ENCODE assay signal across 1 cellular context in genomic region chr1:197146108-197147095, GRCh38.
TF ChIP-seq lines count a peak whose summit lies in the region.

Gene ASPM, minus strand, starts transcription at chr1:197146669. Its CDS starts 232 bp downstream, at chr1:197146437.

TF ChIP-seq in HepG2, 621 proteins besides CTCF, POLR2A, EP300 and RAD21 (continued from another document and continues in another):
- no peak for TF ChIP-seq ZNF407 (CRISPR knock-in tag; IDR thresholded peaks at IDR 0.05; ENCODE audit: not compliant biosample characterization)
- TF ChIP-seq ZMYM4 (CRISPR knock-in tag; IDR thresholded peaks at IDR 0.05): peak; percentile 91
- TF ChIP-seq, protein P1, sequence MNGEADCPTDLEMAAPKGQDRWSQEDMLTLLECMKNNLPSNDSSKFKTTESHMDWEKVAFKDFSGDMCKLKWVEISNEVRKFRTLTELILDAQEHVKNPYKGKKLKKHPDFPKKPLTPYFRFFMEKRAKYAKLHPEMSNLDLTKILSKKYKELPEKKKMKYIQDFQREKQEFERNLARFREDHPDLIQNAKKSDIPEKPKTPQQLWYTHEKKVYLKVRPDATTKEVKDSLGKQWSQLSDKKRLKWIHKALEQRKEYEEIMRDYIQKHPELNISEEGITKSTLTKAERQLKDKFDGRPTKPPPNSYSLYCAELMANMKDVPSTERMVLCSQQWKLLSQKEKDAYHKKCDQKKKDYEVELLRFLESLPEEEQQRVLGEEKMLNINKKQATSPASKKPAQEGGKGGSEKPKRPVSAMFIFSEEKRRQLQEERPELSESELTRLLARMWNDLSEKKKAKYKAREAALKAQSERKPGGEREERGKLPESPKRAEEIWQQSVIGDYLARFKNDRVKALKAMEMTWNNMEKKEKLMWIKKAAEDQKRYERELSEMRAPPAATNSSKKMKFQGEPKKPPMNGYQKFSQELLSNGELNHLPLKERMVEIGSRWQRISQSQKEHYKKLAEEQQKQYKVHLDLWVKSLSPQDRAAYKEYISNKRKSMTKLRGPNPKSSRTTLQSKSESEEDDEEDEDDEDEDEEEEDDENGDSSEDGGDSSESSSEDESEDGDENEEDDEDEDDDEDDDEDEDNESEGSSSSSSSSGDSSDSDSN (CRISPR knock-in tag; IDR thresholded peaks at IDR 0.05): peak; percentile 56; the same call in 1 of the 2 replicates
- no peak for TF ChIP-seq ZSCAN30 (CRISPR knock-in tag; IDR thresholded peaks at IDR 0.05)
- no peak for TF ChIP-seq ZNF615 (CRISPR knock-in tag; IDR thresholded peaks at IDR 0.05; ENCODE audit: borderline replicate concordance)
- TF ChIP-seq PAWR (CRISPR knock-in tag; IDR thresholded peaks at IDR 0.05; ENCODE audit: borderline replicate concordance): no peak
- no peak for TF ChIP-seq SOX13 (IDR thresholded peaks at IDR 0.05)
- TF ChIP-seq SOX13 (CRISPR knock-in tag; conservative IDR thresholded peaks at IDR 0.05 in 1 of 2, IDR thresholded peaks at IDR 0.05 in 1 of 2): no peak
- no peak for TF ChIP-seq NCOA1 (CRISPR knock-in tag; IDR thresholded peaks at IDR 0.05)
- peak; percentile 99 for TF ChIP-seq ZFP36L1 (CRISPR knock-in tag; IDR thresholded peaks at IDR 0.05)
- TF ChIP-seq HNRNPUL1 (IDR thresholded peaks at IDR 0.05; ENCODE audit: low read depth, low read length): no peak
- no peak for TF ChIP-seq ZNF883 (CRISPR knock-in tag; IDR thresholded peaks at IDR 0.05; ENCODE audit: not compliant biosample characterization)
- no peak for TF ChIP-seq ZNF292 (CRISPR knock-in tag; IDR thresholded peaks at IDR 0.05; ENCODE audit: borderline replicate concordance, low read depth)
- no peak for TF ChIP-seq ZBTB33 (CRISPR knock-in tag; IDR thresholded peaks at IDR 0.05)
- no peak for TF ChIP-seq ZNF235 (CRISPR knock-in tag; IDR thresholded peaks at IDR 0.05; ENCODE audit: borderline replicate concordance)
- no peak for TF ChIP-seq EHMT2 (IDR thresholded peaks at IDR 0.05; ENCODE audit: borderline replicate concordance, low read depth, low read length)
- no peak for TF ChIP-seq ESRRA (CRISPR knock-in tag; IDR thresholded peaks at IDR 0.05; ENCODE audit: low read depth)
- TF ChIP-seq KMT2B (CRISPR knock-in tag; IDR thresholded peaks at IDR 0.05): peak; percentile 41; the same call in 1 of the 2 replicates
- TF ChIP-seq SIN3A (IDR thresholded peaks at IDR 0.05; ENCODE audit: borderline replicate concordance, low read depth, low read length): peak; percentile 98
- no peak for TF ChIP-seq HMG20A (CRISPR knock-in tag; IDR thresholded peaks at IDR 0.05; ENCODE audit: borderline replicate concordance)
- TF ChIP-seq SKIL (CRISPR knock-in tag; IDR thresholded peaks at IDR 0.05; ENCODE audit: borderline replicate concordance): peak; percentile 41; the same call in 1 of the 2 replicates
- TF ChIP-seq ZNF446 (CRISPR knock-in tag; IDR thresholded peaks at IDR 0.05): no peak
- TF ChIP-seq ZFAT (CRISPR knock-in tag; conservative IDR thresholded peaks at IDR 0.05): peak; percentile 98
- TF ChIP-seq NR0B2 (CRISPR knock-in tag; IDR thresholded peaks at IDR 0.05): no peak
- TF ChIP-seq KDM2A (CRISPR knock-in tag; IDR thresholded peaks at IDR 0.05; ENCODE audit: borderline replicate concordance, low read depth): peak; percentile 14; the same call in 1 of the 2 replicates
- TF ChIP-seq TIGD3 (CRISPR knock-in tag; IDR thresholded peaks at IDR 0.05; ENCODE audit: borderline replicate concordance): no peak
- no peak for TF ChIP-seq PLRG1 (conservative IDR thresholded peaks at IDR 0.05)
- TF ChIP-seq NONO (IDR thresholded peaks at IDR 0.05): no peak
- TF ChIP-seq NONO (CRISPR knock-in tag; conservative IDR thresholded peaks at IDR 0.05): peak; percentile 54; the same call in 1 of the 2 replicates
- peak; percentile 93; the same call in 1 of the 2 replicates for TF ChIP-seq HOXA9 (CRISPR knock-in tag; IDR thresholded peaks at IDR 0.05; ENCODE audit: borderline replicate concordance)
- no peak for TF ChIP-seq AHDC1 (CRISPR knock-in tag; IDR thresholded peaks at IDR 0.05; ENCODE audit: borderline replicate concordance)
- TF ChIP-seq FOXM1 (CRISPR knock-in tag; IDR thresholded peaks at IDR 0.05): peak; percentile 95; the same call in 1 of the 2 replicates
- no peak for TF ChIP-seq ZNF850 (CRISPR knock-in tag; conservative IDR thresholded peaks at IDR 0.05)
- TF ChIP-seq SP1 (IDR thresholded peaks at IDR 0.05): no peak
- TF ChIP-seq SP1 (CRISPR knock-in tag; IDR thresholded peaks at IDR 0.05): peak; percentile 76
- TF ChIP-seq ZSCAN12 (CRISPR knock-in tag; IDR thresholded peaks at IDR 0.05): no peak
- no peak for TF ChIP-seq ZNF337 (CRISPR knock-in tag; IDR thresholded peaks at IDR 0.05; ENCODE audit: borderline replicate concordance, low read depth)
- TF ChIP-seq ZNF790 (CRISPR knock-in tag; IDR thresholded peaks at IDR 0.05; ENCODE audit: borderline replicate concordance): no peak
- no peak for TF ChIP-seq ZNF598 (CRISPR knock-in tag; IDR thresholded peaks at IDR 0.05; ENCODE audit: borderline replicate concordance)
